ENCODE assay signal across 10 cellular contexts in genomic region chr7:73885975-73886798, GRCh38. TPM values are rescaled to one million over a fixed set of nuclear protein-coding genes. Genes with fewer than 3 reads are reported as not detected.
DNase-seq lines count a peak whose midpoint lies in the region; ATAC-seq, FAIRE-seq and TF ChIP-seq lines count a peak whose summit lies in the region.
"Had no signal": no experiment of that assay in that cellular context is flagged by ENCODE, and none has a peak within 500 bp of the region (broad histone marks: within the 10 kb centered on the region; RNA-seq: fewer than 3 reads in every experiment).

No MANE protein-coding gene starts in this region.

- no peak for TF ChIP-seq EP300 in HepG2 (IDR thresholded peaks at IDR 0.05; ENCODE audit: low read depth in 2 of 2, low read length in 2 of 2)
- no peak for TF ChIP-seq EP300 in HepG2 (CRISPR knock-in tag; IDR thresholded peaks at IDR 0.05; ENCODE audit: borderline replicate concordance)

- H3K4me1 Mint-ChIP-seq in HFFc6 (ENCODE audit: low read depth), result peaks cover 24% of the 10 kb centered on the region
- peaks cover 10% of the 10 kb centered on the region for H3K4me1 Mint-ChIP-seq in stimulated activated naive CD8-positive, alpha-beta T cell treated with anti-CD3 and anti-CD28 coated beads, Interleukin-15, amount 100 ng/mL, for 72 hours

- H3K9ac ChIP-seq in HepG2 (ENCODE audit: insufficient read depth, low read depth, low read length), result no peak overlapping the region

- no peak for FAIRE-seq in HepG2 (lab: Jason Lieb, UNC)
- FAIRE-seq: G401.6 had no signal

- H3K4me1 ChIP-seq in HepG2 (ENCODE audit: insufficient read depth, low read length) (peaks cover 24% of the 10 kb centered on the region), spleen (peaks cover 7 to 21% (median 11%) of the 10 kb centered on the region in 6 donors)

- no peaks in the 10 kb centered on the region for H3K36me3 ChIP-seq in HepG2 (replicated peaks in 1 of 2; ENCODE audit: control insufficient read depth in 1 of 2, insufficient read depth in 2 of 2, low read length in 2 of 2)
- no peaks in the 10 kb centered on the region for H3K36me3 ChIP-seq in spleen

- peak overlapping the region; percentile 23 for H3K4me3 Mint-ChIP-seq in HFFc6
- H3K4me3 Mint-ChIP-seq in stimulated activated naive CD8-positive, alpha-beta T cell treated with anti-CD3 and anti-CD28 coated beads, Interleukin-15, amount 100 ng/mL, for 72 hours, result no peak overlapping the region

- H3K9me3 ChIP-seq in HepG2 (ENCODE audit: low read length) (no peaks in the 10 kb centered on the region), spleen (no peaks in the 10 kb centered on the region)

- no peak for TF ChIP-seq CTCF in HFFc6 (IDR thresholded peaks at IDR 0.05)
- no peak for TF ChIP-seq CTCF in coronary artery (IDR thresholded peaks at IDR 0.05)
- no peak for TF ChIP-seq CTCF in HepG2 (CRISPR knock-in tag; IDR thresholded peaks at IDR 0.05)
- no peak for TF ChIP-seq CTCF in spleen (IDR thresholded peaks at IDR 0.05 in 8 of 11, conservative IDR thresholded peaks at IDR 0.05 in 3 of 11)

- CTCF ChIA-PET in HepG2 (lab: Yijun Ruan, JAX; ENCODE audit: low intra/inter-chr PET ratio, low total read pairs), result no interaction called here

- H3K9me3 Mint-ChIP-seq in HFFc6, result no peaks in the 10 kb centered on the region
- no peaks in the 10 kb centered on the region for H3K9me3 Mint-ChIP-seq in stimulated activated naive CD8-positive, alpha-beta T cell treated with anti-CD3 and anti-CD28 coated beads, Interleukin-15, amount 100 ng/mL, for 72 hours

- H4K20me1 ChIP-seq in HepG2 (ENCODE audit: insufficient read depth, low read length), result no peaks in the 10 kb centered on the region

- in situ Hi-C loops in HepG2 (cut with HindIII; ENCODE audit: extremely low pct_ligation_motif_present, low pct_unique_long_range_greater_than_20kb), result no loop called here

- H2AFZ ChIP-seq in HepG2 (ENCODE audit: low read length), result no peak overlapping the region

- WGBS in HepG2 (ENCODE audit: low lambda C conversion rate), result 44% methylated on average over 11 of the region's 25 CpGs
- 17 to 34% (median 23%) methylated on average over 22 to 25 of the region's 25 CpGs for WGBS in spleen, 5 donors

- H3K27me3 Mint-ChIP-seq in HFFc6 (ENCODE audit: insufficient read depth), result peaks cover 5% of the 10 kb centered on the region; the same call in 1 of the 2 replicates
- peaks cover 26% of the 10 kb centered on the region for H3K27me3 Mint-ChIP-seq in stimulated activated naive CD8-positive, alpha-beta T cell treated with anti-CD3 and anti-CD28 coated beads, Interleukin-15, amount 100 ng/mL, for 72 hours

- peak; percentile 45 for DNase-seq in HFFc6
- DNase-seq in coronary artery (ENCODE audit: low spot score), result no peak
- DNase-seq in HepG2 (ENCODE audit: low spot score), result no peak
- no peak for DNase-seq in spleen
- no peak for DNase-seq in stimulated activated naive CD8-positive, alpha-beta T cell treated with anti-CD3 and anti-CD28 coated beads, Interleukin-15, amount 100 ng/mL, for 72 hours
- no peak for DNase-seq in T-helper 9 cell
- DNase-seq in activated CD4-positive, alpha-beta T cell treated with anti-CD3 and anti-CD28 coated beads for 48 hours, result no peak
- DNase-seq in activated naive CD4-positive, alpha-beta T cell treated with anti-CD3 and anti-CD28 coated beads, Interleukin-2, amount 50 U/mL, for 16 hours, result no peak
- DNase-seq: activated CD8-positive, alpha-beta memory T cell treated with anti-CD3 and anti-CD28 coated beads, Interleukin-2, amount 50 U/mL, for 4 hours had no signal

- H3K4me3 ChIP-seq in coronary artery, result peak overlapping the region; percentile 35
- H3K4me3 ChIP-seq in HepG2 (replicated peaks in 1 of 3; ENCODE audit: insufficient read depth in 1 of 3, low read depth in 2 of 3, low read length in 3 of 3), result no peak overlapping the region
- no peak overlapping the region for H3K4me3 ChIP-seq in spleen

- BruUV-seq in HepG2 (replicated peaks; lab: Mats Ljungman, UMichigan), result no TSS peak

- no peak overlapping the region for H3K4me2 ChIP-seq in HepG2 (ENCODE audit: low read depth, low read length)

- no peaks in the 10 kb centered on the region for H3K36me3 Mint-ChIP-seq in HFFc6 (ENCODE audit: low read depth)

- TF ChIP-seq RAD21 in HepG2 (CRISPR knock-in tag; IDR thresholded peaks at IDR 0.05), result no peak

- POLR2A ChIA-PET in HepG2 (lab: Yijun Ruan, JAX), result no interaction called here

- H3K27me3 ChIP-seq in HepG2 (ENCODE audit: control insufficient read depth in 1 of 2, insufficient read depth in 2 of 2, low read length in 2 of 2) (peaks cover 1 to 28% of the 10 kb centered on the region in 2 experiments; a peak in 4 of 5 replicates), spleen (replicated peaks in 1 of 7) (peaks cover 0 to 18% (median 0%) of the 10 kb centered on the region in 7 donors)

- TF ChIP-seq POLR2A in HepG2 (IDR thresholded peaks at IDR 0.05; ENCODE audit: insufficient read depth in 1 of 2, low read depth in 2 of 2, low read length in 2 of 2) (no peak), spleen (IDR thresholded peaks at IDR 0.05) (no peak)

- peak overlapping the region; percentile 79 to 95 for H3K27ac ChIP-seq in coronary artery
- no peak overlapping the region for H3K27ac ChIP-seq in HepG2 (ENCODE audit: extremely low read length, insufficient read depth, low read length)
- peak overlapping the region in 7 of 8 donors; percentile 20 to 57 (median 32) for H3K27ac ChIP-seq in spleen

- no peaks in the 10 kb centered on the region for H3K79me2 ChIP-seq in HepG2 (ENCODE audit: insufficient read depth, low read length)

- peak overlapping the region; percentile 87 for H3K27ac Mint-ChIP-seq in HFFc6
- no peak overlapping the region for H3K27ac Mint-ChIP-seq in stimulated activated naive CD8-positive, alpha-beta T cell treated with anti-CD3 and anti-CD28 coated beads, Interleukin-15, amount 100 ng/mL, for 72 hours

- intact Hi-C loops in HepG2 (cut with micrococcal nuclease; ENCODE audit: unreplicated experiment) (no loop called here), spleen (cut with DNase I; ENCODE audit: low total_unique reads) (no loop called here)

- peak; percentile 49 for ATAC-seq in HepG2
- ATAC-seq in stimulated activated naive CD8-positive, alpha-beta T cell treated with anti-CD3 and anti-CD28 coated beads, Interleukin-15, amount 100 ng/mL, for 72 hours, result no peak

RNA-seq across cellular contexts. Expression of gene TMEM270, which starts 25.2 kb away (rescaled TPM):
- total RNA-seq in HFFc6 (2021; fragmentation: NEBNext Ultra II Directional; extraction: Animal tissue kit (Norgen Biotek cat#: 25700)), result not detected
- total RNA-seq in HepG2 (2016; rRNA removed; fragmentation: Illumina TruSeq; extraction: Trizol) (not detected in 2 replicates), spleen (not detected)
- total RNA-seq in HepG2 (2016; cell fraction: cytosol; rRNA removed; fragmentation: Illumina TruSeq; extraction: Trizol; ENCODE audit: low read depth), result not detected in 2 replicates
- total RNA-seq in HepG2 (2016; cell fraction: insoluble cytoplasmic fraction; rRNA removed; fragmentation: Illumina TruSeq; extraction: Trizol), result not detected in 2 replicates
- not detected in 2 replicates for total RNA-seq in HepG2 (2016; cell fraction: membrane; rRNA removed; fragmentation: Illumina TruSeq; extraction: Trizol)
- not detected in 2 replicates for total RNA-seq in HepG2 (2016; cell fraction: nucleus; rRNA removed; fragmentation: Illumina TruSeq; extraction: Trizol)
- polyA plus RNA-seq in HepG2 (2011; rRNA removed) (not detected in 2 replicates), spleen (not detected)
- polyA plus RNA-seq in HepG2 (2011; cell fraction: cytosol; rRNA removed), result not detected in 2 replicates
- not detected in 2 replicates for polyA plus RNA-seq in HepG2 (2011; cell fraction: nucleus; rRNA removed)
- not detected in 2 replicates for polyA plus RNA-seq in HepG2 (2012)
- not detected in 2 replicates for polyA plus RNA-seq in HepG2 (2016; cell fraction: cytosol; fragmentation: Illumina TruSeq; extraction: Trizol; ENCODE audit: low read depth)
- polyA plus RNA-seq in HepG2 (2016; cell fraction: insoluble cytoplasmic fraction; fragmentation: Illumina TruSeq; extraction: Trizol; ENCODE audit: low read depth), result not detected in 2 replicates
- polyA plus RNA-seq in HepG2 (2016; cell fraction: membrane; fragmentation: Illumina TruSeq; extraction: Trizol; ENCODE audit: low read depth), result not detected in 2 replicates
- not detected in 2 replicates for polyA plus RNA-seq in HepG2 (2016; cell fraction: nucleus; fragmentation: Illumina TruSeq; extraction: Trizol; ENCODE audit: insufficient read depth, low read depth)
- 1.4 TPM in 1 of 2 replicates, not detected in the other for polyA minus RNA-seq in HepG2 (2011; rRNA and poly(A)+ RNA removed; ENCODE audit: low replicate concordance)
- not detected in 2 replicates for polyA minus RNA-seq in HepG2 (2011; cell fraction: cytosol; rRNA and poly(A)+ RNA removed)
- not detected in 2 replicates for polyA minus RNA-seq in HepG2 (2011; cell fraction: nucleus; rRNA and poly(A)+ RNA removed)

RNA-seq across cellular contexts. Expression of gene METTL27, which starts 43.9 kb away (rescaled TPM):
- 1 to 10 TPM; 3.9 to 7.2 (median 6.0) TPM for total RNA-seq in HFFc6 (2021; fragmentation: NEBNext Ultra II Directional; extraction: Animal tissue kit (Norgen Biotek cat#: 25700))
- total RNA-seq in HepG2 (2016; rRNA removed; fragmentation: Illumina TruSeq; extraction: Trizol) (1.2 and 2.0 TPM in 2 replicates), spleen (1 to 10 TPM; 1.4 to 8.5 (median 4.4) TPM)
- 0.88 and 1.1 TPM in 2 replicates for total RNA-seq in HepG2 (2016; cell fraction: cytosol; rRNA removed; fragmentation: Illumina TruSeq; extraction: Trizol; ENCODE audit: low read depth)
- 1.3 and 1.7 TPM in 2 replicates for total RNA-seq in HepG2 (2016; cell fraction: insoluble cytoplasmic fraction; rRNA removed; fragmentation: Illumina TruSeq; extraction: Trizol)
- 0.77 and 1.5 TPM in 2 replicates for total RNA-seq in HepG2 (2016; cell fraction: membrane; rRNA removed; fragmentation: Illumina TruSeq; extraction: Trizol)
- 0.60 and 0.99 TPM in 2 replicates for total RNA-seq in HepG2 (2016; cell fraction: nucleus; rRNA removed; fragmentation: Illumina TruSeq; extraction: Trizol)
- polyA plus RNA-seq in HepG2 (2011; rRNA removed) (3.0 and 3.6 TPM in 2 replicates), spleen (1 to 10 TPM in 1 of 3 donors, under 1 TPM in 2; 0.59 to 2.6 (median 0.67) TPM)
- 1.5 and 4.7 TPM in 2 replicates for polyA plus RNA-seq in HepG2 (2011; cell fraction: cytosol; rRNA removed)
- 3.3 and 4.0 TPM in 2 replicates for polyA plus RNA-seq in HepG2 (2011; cell fraction: nucleus; rRNA removed)
- polyA plus RNA-seq in HepG2 (2012), result 1.8 and 2.3 TPM in 2 replicates
- polyA plus RNA-seq in HepG2 (2016; cell fraction: cytosol; fragmentation: Illumina TruSeq; extraction: Trizol; ENCODE audit: low read depth), result 1.4 and 1.7 TPM in 2 replicates
- polyA plus RNA-seq in HepG2 (2016; cell fraction: insoluble cytoplasmic fraction; fragmentation: Illumina TruSeq; extraction: Trizol; ENCODE audit: low read depth), result 0.83 and 1.6 TPM in 2 replicates
- 0.92 and 1.7 TPM in 2 replicates for polyA plus RNA-seq in HepG2 (2016; cell fraction: membrane; fragmentation: Illumina TruSeq; extraction: Trizol; ENCODE audit: low read depth)
- polyA plus RNA-seq in HepG2 (2016; cell fraction: nucleus; fragmentation: Illumina TruSeq; extraction: Trizol; ENCODE audit: insufficient read depth, low read depth), result 1.5 and 1.8 TPM in 2 replicates
- 3.6 and 5.4 TPM in 2 replicates for polyA minus RNA-seq in HepG2 (2011; rRNA and poly(A)+ RNA removed; ENCODE audit: low replicate concordance)
- 0.69 and 0.70 TPM in 2 replicates for polyA minus RNA-seq in HepG2 (2011; cell fraction: cytosol; rRNA and poly(A)+ RNA removed)
- polyA minus RNA-seq in HepG2 (2011; cell fraction: nucleus; rRNA and poly(A)+ RNA removed), result 2.1 and 3.7 TPM in 2 replicates

RNA-seq across cellular contexts. Expression of gene CLDN4, which starts 55.4 kb away (rescaled TPM):
- under 1 TPM; 0.05 to 0.47 (median 0.32) TPM for total RNA-seq in HFFc6 (2021; fragmentation: NEBNext Ultra II Directional; extraction: Animal tissue kit (Norgen Biotek cat#: 25700))
- total RNA-seq in HepG2 (2016; rRNA removed; fragmentation: Illumina TruSeq; extraction: Trizol) (9.4 and 28.2 TPM in 2 replicates), spleen (1 to 10 TPM in 1 of 7 donors, under 1 TPM in 5, not detected in 1; 0.13 to 1.0 (median 0.24) TPM)
- 4.3 and 4.7 TPM in 2 replicates for total RNA-seq in HepG2 (2016; cell fraction: cytosol; rRNA removed; fragmentation: Illumina TruSeq; extraction: Trizol; ENCODE audit: low read depth)
- 9.9 and 28.5 TPM in 2 replicates for total RNA-seq in HepG2 (2016; cell fraction: insoluble cytoplasmic fraction; rRNA removed; fragmentation: Illumina TruSeq; extraction: Trizol)
- total RNA-seq in HepG2 (2016; cell fraction: membrane; rRNA removed; fragmentation: Illumina TruSeq; extraction: Trizol), result 7.4 and 7.9 TPM in 2 replicates
- total RNA-seq in HepG2 (2016; cell fraction: nucleus; rRNA removed; fragmentation: Illumina TruSeq; extraction: Trizol), result 24.8 and 28.9 TPM in 2 replicates
- polyA plus RNA-seq in HepG2 (2011; rRNA removed) (35.7 and 47.4 TPM in 2 replicates), spleen (under 1 TPM; 0.33 to 0.77 (median 0.39) TPM)
- polyA plus RNA-seq in HepG2 (2011; cell fraction: cytosol; rRNA removed), result 46.8 and 65.8 TPM in 2 replicates
- 34.9 and 35.5 TPM in 2 replicates for polyA plus RNA-seq in HepG2 (2011; cell fraction: nucleus; rRNA removed)
- polyA plus RNA-seq in HepG2 (2012), result 16.0 and 29.2 TPM in 2 replicates
- 2.9 and 3.1 TPM in 2 replicates for polyA plus RNA-seq in HepG2 (2016; cell fraction: cytosol; fragmentation: Illumina TruSeq; extraction: Trizol; ENCODE audit: low read depth)
- polyA plus RNA-seq in HepG2 (2016; cell fraction: insoluble cytoplasmic fraction; fragmentation: Illumina TruSeq; extraction: Trizol; ENCODE audit: low read depth), result 8.7 and 9.9 TPM in 2 replicates
- 3.9 and 4.0 TPM in 2 replicates for polyA plus RNA-seq in HepG2 (2016; cell fraction: membrane; fragmentation: Illumina TruSeq; extraction: Trizol; ENCODE audit: low read depth)
- 34.6 and 39.8 TPM in 2 replicates for polyA plus RNA-seq in HepG2 (2016; cell fraction: nucleus; fragmentation: Illumina TruSeq; extraction: Trizol; ENCODE audit: insufficient read depth, low read depth)
- polyA minus RNA-seq in HepG2 (2011; rRNA and poly(A)+ RNA removed; ENCODE audit: low replicate concordance), result 55.3 and 116 TPM in 2 replicates
- polyA minus RNA-seq in HepG2 (2011; cell fraction: cytosol; rRNA and poly(A)+ RNA removed), result 39.1 and 50.4 TPM in 2 replicates
- polyA minus RNA-seq in HepG2 (2011; cell fraction: nucleus; rRNA and poly(A)+ RNA removed), result 8.5 and 9.7 TPM in 2 replicates
